13 cellular contexts compared by ENCODE assay signal in the genomic region with DNA sequence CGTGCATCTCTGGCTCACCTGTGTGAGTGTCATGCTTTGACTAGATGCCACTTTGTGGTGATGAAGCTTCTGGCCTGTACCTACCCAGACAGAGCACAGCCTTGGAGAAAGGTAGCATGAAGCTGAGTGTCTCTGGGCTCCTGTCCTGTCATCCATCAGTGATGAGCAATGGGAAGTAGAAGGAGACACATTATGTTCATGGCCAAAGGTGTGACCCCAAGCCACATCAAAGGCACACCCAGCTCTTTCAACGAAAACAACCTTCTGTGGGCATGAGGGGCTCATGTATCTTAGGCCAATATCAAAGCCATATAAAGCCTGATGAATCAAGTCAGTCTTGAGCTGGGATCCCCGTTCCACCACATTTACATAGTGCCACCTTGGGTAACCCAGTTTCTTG. TPM values are rescaled to one million over a fixed set of nuclear protein-coding genes. Genes with fewer than 3 reads are reported as not detected.
DNase-seq lines count a peak whose midpoint lies in the region; ATAC-seq lines count a peak whose summit lies in the region.
"Had no signal": no experiment of that assay in that cellular context is flagged by ENCODE, and none has a peak within 500 bp of the region (broad histone marks: within the 10 kb centered on the region; RNA-seq: fewer than 3 reads in every experiment).

No MANE protein-coding gene starts in this region.

- DNase-seq in activated naive CD4-positive, alpha-beta T cell treated with anti-CD3 and anti-CD28 coated beads, Interleukin-2, amount 10 ng/mL, durations not matched to agents 7 days and 5 days, result no peak
- DNase-seq in activated naive CD8-positive, alpha-beta T cell treated with anti-CD3 and anti-CD28 coated beads for 36 hours, result peak; percentile 4
- DNase-seq in naive thymus-derived CD8-positive, alpha-beta T cell, result no peak
- no peak for DNase-seq in SK-N-DZ (ENCODE audit: low spot score)
- no peak for DNase-seq in NCI-H526 treated with DMSO at 0.1 percent for 48 hours (lab: John Stamatoyannopoulos, UW)
- no peak for DNase-seq in NCI-H345 (lab: John Stamatoyannopoulos, UW)
- DNase-seq: ACHN; CD4-positive, CD25-positive, alpha-beta regulatory T cell; GM23248 had no signal

- POLR2A ChIA-PET in naive thymus-derived CD8-positive, alpha-beta T cell (lab: Charles Lee), result no interaction called here

- no peak for ATAC-seq in naive thymus-derived CD8-positive, alpha-beta T cell
- ATAC-seq: HCT116 had no signal

- no peaks in the 10 kb centered on the region for H3K9me3 Mint-ChIP-seq in activated naive CD4-positive, alpha-beta T cell treated with anti-CD3 and anti-CD28 coated beads, Interleukin-2, amount 50 U/mL, for 24 hours
- no peaks in the 10 kb centered on the region for H3K9me3 Mint-ChIP-seq in activated naive CD4-positive, alpha-beta T cell treated with anti-CD3 and anti-CD28 coated beads, Interleukin-2, amount 10 ng/mL, durations not matched to agents 7 days and 5 days
- no peaks in the 10 kb centered on the region for H3K9me3 Mint-ChIP-seq in activated naive CD8-positive, alpha-beta T cell treated with anti-CD3 and anti-CD28 coated beads for 36 hours
- H3K9me3 Mint-ChIP-seq in naive thymus-derived CD8-positive, alpha-beta T cell, result peaks cover 0 to 8% (median under 1%) of the 10 kb centered on the region in 9 donors

- H3K27ac Mint-ChIP-seq in activated naive CD4-positive, alpha-beta T cell treated with anti-CD3 and anti-CD28 coated beads, Interleukin-2, amount 50 U/mL, for 24 hours, result no peak overlapping the region
- H3K27ac Mint-ChIP-seq in activated naive CD4-positive, alpha-beta T cell treated with anti-CD3 and anti-CD28 coated beads, Interleukin-2, amount 10 ng/mL, durations not matched to agents 7 days and 5 days, result no peak overlapping the region
- no peak overlapping the region for H3K27ac Mint-ChIP-seq in activated naive CD8-positive, alpha-beta T cell treated with anti-CD3 and anti-CD28 coated beads for 36 hours
- no peak overlapping the region for H3K27ac Mint-ChIP-seq in naive thymus-derived CD8-positive, alpha-beta T cell
- H3K27ac Mint-ChIP-seq: CD4-positive, CD25-positive, alpha-beta regulatory T cell had no signal

- peak overlapping the region; percentile 37 for H3K4me3 Mint-ChIP-seq in activated naive CD4-positive, alpha-beta T cell treated with anti-CD3 and anti-CD28 coated beads, Interleukin-2, amount 50 U/mL, for 24 hours
- no peak overlapping the region for H3K4me3 Mint-ChIP-seq in activated naive CD4-positive, alpha-beta T cell treated with anti-CD3 and anti-CD28 coated beads, Interleukin-2, amount 10 ng/mL, durations not matched to agents 7 days and 5 days
- H3K4me3 Mint-ChIP-seq in activated naive CD8-positive, alpha-beta T cell treated with anti-CD3 and anti-CD28 coated beads for 36 hours, result no peak overlapping the region
- peak overlapping the region in 6 of 10 donors; percentile 18 to 77 (median 50) for H3K4me3 Mint-ChIP-seq in naive thymus-derived CD8-positive, alpha-beta T cell

- H3K27me3 Mint-ChIP-seq in activated naive CD4-positive, alpha-beta T cell treated with anti-CD3 and anti-CD28 coated beads, Interleukin-2, amount 50 U/mL, for 24 hours, result peaks cover 20% of the 10 kb centered on the region
- H3K27me3 Mint-ChIP-seq in activated naive CD4-positive, alpha-beta T cell treated with anti-CD3 and anti-CD28 coated beads, Interleukin-2, amount 10 ng/mL, durations not matched to agents 7 days and 5 days, result peaks cover 63% of the 10 kb centered on the region
- H3K27me3 Mint-ChIP-seq in activated naive CD8-positive, alpha-beta T cell treated with anti-CD3 and anti-CD28 coated beads for 36 hours, result peaks cover 52% of the 10 kb centered on the region
- H3K27me3 Mint-ChIP-seq in naive thymus-derived CD8-positive, alpha-beta T cell, result peaks cover 12 to 47% (median 44%) of the 10 kb centered on the region in 5 donors

- peaks cover 12% of the 10 kb centered on the region for H3K4me1 Mint-ChIP-seq in activated naive CD4-positive, alpha-beta T cell treated with anti-CD3 and anti-CD28 coated beads, Interleukin-2, amount 50 U/mL, for 24 hours
- peaks cover 6% of the 10 kb centered on the region for H3K4me1 Mint-ChIP-seq in activated naive CD4-positive, alpha-beta T cell treated with anti-CD3 and anti-CD28 coated beads, Interleukin-2, amount 10 ng/mL, durations not matched to agents 7 days and 5 days
- H3K4me1 Mint-ChIP-seq in activated naive CD8-positive, alpha-beta T cell treated with anti-CD3 and anti-CD28 coated beads for 36 hours, result peaks cover 7% of the 10 kb centered on the region
- H3K4me1 Mint-ChIP-seq in naive thymus-derived CD8-positive, alpha-beta T cell, result peaks cover 10 to 23% (median 12%) of the 10 kb centered on the region in 4 donors

- no peaks in the 10 kb centered on the region for H3K36me3 Mint-ChIP-seq in activated naive CD4-positive, alpha-beta T cell treated with anti-CD3 and anti-CD28 coated beads, Interleukin-2, amount 50 U/mL, for 24 hours
- H3K36me3 Mint-ChIP-seq in activated naive CD4-positive, alpha-beta T cell treated with anti-CD3 and anti-CD28 coated beads, Interleukin-2, amount 10 ng/mL, durations not matched to agents 7 days and 5 days, result no peaks in the 10 kb centered on the region
- no peaks in the 10 kb centered on the region for H3K36me3 Mint-ChIP-seq in activated naive CD8-positive, alpha-beta T cell treated with anti-CD3 and anti-CD28 coated beads for 36 hours
- H3K36me3 Mint-ChIP-seq in naive thymus-derived CD8-positive, alpha-beta T cell, result peaks cover 0 to 7% (median 0%) of the 10 kb centered on the region in 3 donors
- H3K36me3 Mint-ChIP-seq: CD4-positive, CD25-positive, alpha-beta regulatory T cell had no signal

- CTCF ChIA-PET in activated naive CD4-positive, alpha-beta T cell treated with anti-CD3 and anti-CD28 coated beads, Interleukin-2, amount 10 ng/mL, durations not matched to agents 7 days and 5 days (lab: Charles Lee), result no interaction called here

RNA-seq across cellular contexts. Expression of a gene that starts 1.0 kb away (rescaled TPM):
- total RNA-seq in activated naive CD8-positive, alpha-beta T cell treated with anti-CD3 and anti-CD28 coated beads for 36 hours, result under 1 TPM; 0.66 to 0.78 TPM
- total RNA-seq in naive thymus-derived CD8-positive, alpha-beta T cell, result under 1 TPM; 0.44 TPM
- under 1 TPM in 2 of 3 donors, not detected in 1; 0.09 to 0.21 TPM for polyA plus RNA-seq in naive thymus-derived CD8-positive, alpha-beta T cell
- not detected in 2 replicates for polyA plus RNA-seq in SK-N-DZ (2014; cell fraction: cytosol; rRNA removed)
- not detected in 2 replicates for polyA plus RNA-seq in SK-N-DZ (2014; cell fraction: nucleus; rRNA removed)
- total RNA-seq: A172; CD4-positive, CD25-positive, alpha-beta regulatory T cell; GM23248; HepG2 had no signal
- polyA plus RNA-seq: CD4-positive, CD25-positive, alpha-beta regulatory T cell; HepG2 had no signal

RNA-seq across cellular contexts. Expression of a gene that starts 52.8 kb away (rescaled TPM):
- total RNA-seq in activated naive CD8-positive, alpha-beta T cell treated with anti-CD3 and anti-CD28 coated beads for 36 hours, result 10 to 100 TPM; 11.5 to 13.2 TPM
- total RNA-seq in naive thymus-derived CD8-positive, alpha-beta T cell, result 1 to 10 TPM; 6.8 to 7.5 TPM
- polyA plus RNA-seq in naive thymus-derived CD8-positive, alpha-beta T cell, result 10 to 100 TPM; 11.1 to 15.9 (median 13.2) TPM
- 10.9 and 14.7 TPM in 2 replicates for polyA plus RNA-seq in SK-N-DZ (2014; cell fraction: cytosol; rRNA removed)
- polyA plus RNA-seq in SK-N-DZ (2014; cell fraction: nucleus; rRNA removed), result 4.6 and 5.6 TPM in 2 replicates

Comparison
In these comparisons a context has a peak if more than half of its experiments do, and no peak if none do; other contexts are left out.
1. H3K4me3 Mint-ChIP-seq: peak in activated naive CD4-positive, alpha-beta T cell treated with anti-CD3 and anti-CD28 coated beads, Interleukin-2, amount 50 U/mL, for 24 hours (single experiment) and naive thymus-derived CD8-positive, alpha-beta T cell (6 of 10); none in activated naive CD4-positive, alpha-beta T cell treated with anti-CD3 and anti-CD28 coated beads, Interleukin-2, amount 10 ng/mL, durations not matched to agents 7 days and 5 days (single experiment) and activated naive CD8-positive, alpha-beta T cell treated with anti-CD3 and anti-CD28 coated beads for 36 hours (single experiment).